13 cellular contexts compared by ENCODE assay signal in genomic region chr11:9639099-9639498, GRCh38. TPM values are rescaled to one million over a fixed set of nuclear protein-coding genes. Genes with fewer than 3 reads are reported as not detected.
DNase-seq lines count a peak whose midpoint lies in the region; ATAC-seq, FAIRE-seq and TF ChIP-seq lines count a peak whose summit lies in the region.
"Had no signal": no experiment of that assay in that cellular context is flagged by ENCODE, and none has a peak within 500 bp of the region (broad histone marks: within the 10 kb centered on the region; RNA-seq: fewer than 3 reads in every experiment).

No MANE protein-coding gene starts in this region.

- H3K27ac ChIP-seq in adrenal gland (peak overlapping the region in 2 of 5 donors; percentile 54 to 76), kidney (ENCODE audit: low read depth in 2 of 2, low read length in 2 of 2) (no peak overlapping the region), gastrocnemius medialis (peak overlapping the region; percentile 20 to 65 (median 46))
- H3K27ac ChIP-seq: C4-2B, ovary had no signal

- peaks cover 0 to 7% of the 10 kb centered on the region in 2 donors for H3K4me1 ChIP-seq in adrenal gland (replicated peaks in 1 of 2)
- peaks cover 0 to 2% of the 10 kb centered on the region in 2 donors for H3K4me1 ChIP-seq in kidney (ENCODE audit: control insufficient read depth in 1 of 2, insufficient read depth in 1 of 2, low read depth in 1 of 2, low read length in 2 of 2)
- peaks cover 9 to 12% of the 10 kb centered on the region in 2 donors for H3K4me1 ChIP-seq in gastrocnemius medialis

- H3K27me3 Mint-ChIP-seq in activated T-cell treated with anti-CD3 and anti-CD28 coated beads, Interleukin-2, amount 50 U/mL, for 72 hours (ENCODE audit: low read depth): no peaks in the 10 kb centered on the region
- H3K27me3 Mint-ChIP-seq: activated naive CD8-positive, alpha-beta T cell treated with anti-CD3 and anti-CD28 coated beads, Interleukin-2, amount 50 U/mL, for 24 hours had no signal

- TF ChIP-seq POLR2A in adrenal gland (IDR thresholded peaks at IDR 0.05) (no peak), gastrocnemius medialis (IDR thresholded peaks at IDR 0.05) (no peak)

- POLR2A ChIA-PET in GM10248 (lab: Yijun Ruan, JAX): no interaction called here

- intact Hi-C loops in adrenal gland (cut with DNase I) (no loop called here), kidney (cut with DNase I) (no loop called here), gastrocnemius medialis (cut with DNase I; ENCODE audit: low total_unique reads) (no loop called here)

- H3K9me3 ChIP-seq in adrenal gland (replicated peaks in 1 of 3) (no peaks in the 10 kb centered on the region), kidney (ENCODE audit: control insufficient read depth in 1 of 2, low read length in 2 of 2) (no peaks in the 10 kb centered on the region), gastrocnemius medialis (no peaks in the 10 kb centered on the region)
- H3K9me3 ChIP-seq: ovary had no signal

- H3K27ac Mint-ChIP-seq in activated T-cell treated with anti-CD3 and anti-CD28 coated beads, Interleukin-2, amount 50 U/mL, for 72 hours: no peak overlapping the region
- H3K27ac Mint-ChIP-seq: activated naive CD8-positive, alpha-beta T cell treated with anti-CD3 and anti-CD28 coated beads, Interleukin-2, amount 50 U/mL, for 24 hours had no signal

- no peak overlapping the region for H3K4me3 Mint-ChIP-seq in activated T-cell treated with anti-CD3 and anti-CD28 coated beads, Interleukin-2, amount 50 U/mL, for 72 hours
- H3K4me3 Mint-ChIP-seq: activated naive CD8-positive, alpha-beta T cell treated with anti-CD3 and anti-CD28 coated beads, Interleukin-2, amount 50 U/mL, for 24 hours had no signal

- no peaks in the 10 kb centered on the region for H3K36me3 Mint-ChIP-seq in activated T-cell treated with anti-CD3 and anti-CD28 coated beads, Interleukin-2, amount 50 U/mL, for 72 hours (ENCODE audit: insufficient read depth in 2 of 2)

- CTCF ChIA-PET in GM10248 (lab: Yijun Ruan, JAX): interaction anchor here (1.0 to 4.5 kb wide), 5 partner anchors 10 to 26 kb away, joined by 3 to 18 read pairs (median 4); no protein-coding TSS in a partner anchor

- peak; percentile 80 to 81 for ATAC-seq in gastrocnemius medialis
- no peak for ATAC-seq in activated T-cell treated with anti-CD3 and anti-CD28 coated beads, Interleukin-2, amount 50 U/mL, for 72 hours (replicated peaks in 1 of 2)
- ATAC-seq: activated naive CD8-positive, alpha-beta T cell treated with anti-CD3 and anti-CD28 coated beads, Interleukin-2, amount 50 U/mL, for 24 hours had no signal

- 54 to 67% (median 61%) methylated on average over 5 of the region's 5 CpGs for WGBS in adrenal gland, 4 donors

- FAIRE-seq in kidney (lab: Jason Lieb, UNC): no peak

- no peaks in the 10 kb centered on the region for H3K9me3 Mint-ChIP-seq in activated T-cell treated with anti-CD3 and anti-CD28 coated beads, Interleukin-2, amount 50 U/mL, for 72 hours

- H3K36me3 ChIP-seq in adrenal gland (replicated peaks in 1 of 2) (no peaks in the 10 kb centered on the region), kidney (ENCODE audit: control insufficient read depth in 1 of 2, insufficient read depth in 2 of 2, low read length in 2 of 2) (no peaks in the 10 kb centered on the region), gastrocnemius medialis (no peaks in the 10 kb centered on the region)
- H3K36me3 ChIP-seq: ovary had no signal

- peak; percentile 25 for DNase-seq in HT-29 (ENCODE audit: low spot score)
- DNase-seq in adrenal gland: peak in 6 of 7 donors; percentile 38 to 82 (median 56)
- DNase-seq in kidney: peak; percentile 82
- peak; percentile 31 to 49 for DNase-seq in gastrocnemius medialis
- no peak for DNase-seq in activated T-cell treated with anti-CD3 and anti-CD28 coated beads, Interleukin-2, amount 50 U/mL, for 72 hours
- DNase-seq in DMS 273 (lab: John Stamatoyannopoulos, UW; ENCODE audit: unreplicated experiment): no peak
- no peak for DNase-seq in NCI-H1417 treated with DMSO at 0.1 percent for 48 hours (lab: John Stamatoyannopoulos, UW)
- no peak for DNase-seq in GM10248 (ENCODE audit: extremely low spot score)
- DNase-seq: activated naive CD8-positive, alpha-beta T cell treated with anti-CD3 and anti-CD28 coated beads, Interleukin-2, amount 50 U/mL, for 24 hours; NCI-H446 treated with DMSO at 0.1 percent for 48 hours; ovary; stimulated activated CD4-positive, alpha-beta T cell treated with anti-CD3 and anti-CD28 coated beads, Interleukin-1b, Interleukin-23, amount 100 ng/mL, for 48 hours had no signal

- TF ChIP-seq CTCF in adrenal gland (IDR thresholded peaks at IDR 0.05) (no peak), kidney (IDR thresholded peaks at IDR 0.05; ENCODE audit: borderline replicate concordance, extremely low read depth, insufficient read depth) (no peak), gastrocnemius medialis (IDR thresholded peaks at IDR 0.05 in 4 of 5, conservative IDR thresholded peaks at IDR 0.05 in 1 of 5) (no peak), GM10248 (IDR thresholded peaks at IDR 0.05; ENCODE audit: control extremely low read depth, extremely low read depth, low read depth, missing control alignments) (no peak)

- H3K4me3 ChIP-seq in adrenal gland: no peak overlapping the region
- H3K4me3 ChIP-seq in kidney (ENCODE audit: low read length in 2 of 2): no peak overlapping the region
- H3K4me3 ChIP-seq in gastrocnemius medialis: no peak overlapping the region
- H3K4me3 ChIP-seq: ovary had no signal

- in situ Hi-C loops in gastrocnemius medialis (cut with MboI; ENCODE audit: low sequenced_read_pairs in 4 of 4): no loop called here

- no peaks in the 10 kb centered on the region for H3K27me3 ChIP-seq in adrenal gland
- no peaks in the 10 kb centered on the region for H3K27me3 ChIP-seq in gastrocnemius medialis
- H3K27me3 ChIP-seq: ovary had no signal

- H3K9ac ChIP-seq in kidney (ENCODE audit: low read length in 2 of 2): no peak overlapping the region

- no peaks in the 10 kb centered on the region for H3K4me1 Mint-ChIP-seq in activated T-cell treated with anti-CD3 and anti-CD28 coated beads, Interleukin-2, amount 50 U/mL, for 72 hours (ENCODE audit: low read depth)

RNA-seq across cellular contexts. Expression of gene SWAP70, which starts 24.8 kb away (rescaled TPM):
- 4.4 and 5.1 TPM in 2 replicates for total RNA-seq in HT-29 (2014; rRNA removed; shearing (Covaris generic))
- total RNA-seq in adrenal gland: 10 to 100 TPM; 13.3 to 23.5 (median 20.1) TPM
- polyA plus RNA-seq in adrenal gland: 10 to 100 TPM in 1 of 3 donors, 1 to 10 TPM in 2; 6.5 to 17.2 (median 8.8) TPM
- total RNA-seq in kidney: 61.0 TPM
- 11.1 TPM for polyA plus RNA-seq in kidney (ENCODE audit: insufficient read depth, low read depth, low replicate concordance)
- 10 to 100 TPM in 1 of 4 donors, 1 to 10 TPM in 3; 6.5 to 14.4 (median 9.1) TPM for total RNA-seq in gastrocnemius medialis
- total RNA-seq in activated T-cell treated with anti-CD3 and anti-CD28 coated beads, Interleukin-2, amount 50 U/mL, for 72 hours: 10 to 100 TPM in 1 of 2 donors, 1 to 10 TPM in 1; 7.7 to 12.4 TPM

Comparison
In these comparisons a context has a peak if more than half of its experiments do, and no peak if none do; other contexts are left out.
1. DNase-seq: peak in HT-29 (single experiment), adrenal gland (6 of 7), kidney (single experiment) and gastrocnemius medialis (2 of 2); none in activated T-cell treated with anti-CD3 and anti-CD28 coated beads, Interleukin-2, amount 50 U/mL, for 72 hours (0 of 2), DMS 273 (single experiment), NCI-H1417 treated with DMSO at 0.1 percent for 48 hours (single experiment) and GM10248 (single experiment).
2. H3K27ac ChIP-seq: peak in gastrocnemius medialis (4 of 4); none in kidney (0 of 2).
3. ATAC-seq: peak in gastrocnemius medialis (2 of 2); none in activated T-cell treated with anti-CD3 and anti-CD28 coated beads, Interleukin-2, amount 50 U/mL, for 72 hours (0 of 2).